18 cellular contexts compared by ENCODE assay signal in the genomic region with DNA sequence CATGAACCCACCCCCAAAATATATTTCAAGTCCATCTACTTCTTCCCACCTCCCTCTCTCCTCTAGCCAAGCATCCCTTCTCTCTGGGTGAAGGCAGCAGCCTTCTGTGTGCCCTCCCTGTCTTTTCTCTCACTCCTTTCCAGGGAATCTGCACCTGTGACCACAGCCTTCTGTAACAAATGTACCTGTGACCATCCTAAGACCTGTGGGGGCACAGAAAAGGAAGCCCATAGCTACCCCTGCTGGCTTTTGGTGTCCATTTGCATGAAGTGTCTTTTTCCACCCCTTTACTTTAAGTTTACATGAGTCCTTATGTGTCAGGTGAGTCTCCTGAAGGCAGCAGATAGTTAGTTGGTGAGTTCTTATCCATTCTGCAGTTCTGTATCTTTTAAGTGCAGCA. TPM values are rescaled to one million over a fixed set of nuclear protein-coding genes. Genes with fewer than 3 reads are reported as not detected.
DNase-seq lines count a peak whose midpoint lies in the region; ATAC-seq, FAIRE-seq and TF ChIP-seq lines count a peak whose summit lies in the region.
"Had no signal": no experiment of that assay in that cellular context is flagged by ENCODE, and none has a peak within 500 bp of the region (broad histone marks: within the 10 kb centered on the region; RNA-seq: fewer than 3 reads in every experiment).

No MANE protein-coding gene starts in this region.

- DNase-seq in NCI-H526 (lab: John Stamatoyannopoulos, UW): peak; percentile 15 to 23
- DNase-seq in NCI-H526 treated with DMSO at 0.1 percent for 48 hours (lab: John Stamatoyannopoulos, UW): no peak
- no peak for DNase-seq in GM13977 (ENCODE audit: low spot score)
- DNase-seq in SW480 (ENCODE audit: low spot score): peak; percentile 18
- no peak for DNase-seq in HepG2 (ENCODE audit: low spot score)
- DNase-seq in right cardiac atrium: no peak
- DNase-seq in SIG-M5 (lab: John Stamatoyannopoulos, UW): no peak
- DNase-seq: activated naive CD4-positive, alpha-beta T cell; DMS153; effector memory CD8-positive, alpha-beta T cell; GOT3; MG63; T1000; trophoblast cell had no signal

- no peak for TF ChIP-seq EP300 in HepG2 (IDR thresholded peaks at IDR 0.05; ENCODE audit: low read depth in 2 of 2, low read length in 2 of 2)
- TF ChIP-seq EP300 in HepG2 (CRISPR knock-in tag; IDR thresholded peaks at IDR 0.05; ENCODE audit: borderline replicate concordance): no peak

- H3K4me1 ChIP-seq in HepG2 (ENCODE audit: insufficient read depth, low read length) (peaks cover 31% of the 10 kb centered on the region), right cardiac atrium (ENCODE audit: control insufficient read depth, insufficient read depth, low read length) (no peaks in the 10 kb centered on the region)

- no TSS peak for BruUV-seq in HepG2 (replicated peaks; lab: Mats Ljungman, UMichigan)

- H3K79me2 ChIP-seq in HepG2 (ENCODE audit: insufficient read depth, low read length): no peaks in the 10 kb centered on the region

- TF ChIP-seq CTCF in GM13977 (IDR thresholded peaks at IDR 0.05; ENCODE audit: extremely low read depth, insufficient read depth, missing control alignments): peak; percentile 37
- peak; percentile 58 for TF ChIP-seq CTCF in HepG2 (CRISPR knock-in tag; IDR thresholded peaks at IDR 0.05)

- FAIRE-seq in HepG2 (lab: Jason Lieb, UNC): no peak
- FAIRE-seq: frontal cortex, islet of Langerhans had no signal

- 0 out of 2 replicates have a peak, but pooled peaks have one; percentile 15 for TF ChIP-seq RAD21 in HepG2 (CRISPR knock-in tag; IDR thresholded peaks at IDR 0.05)

- no peaks in the 10 kb centered on the region for H4K20me1 ChIP-seq in HepG2 (ENCODE audit: insufficient read depth, low read length)

- CTCF ChIA-PET in HepG2 (lab: Yijun Ruan, JAX; ENCODE audit: low intra/inter-chr PET ratio, low total read pairs): interaction anchor here (2.0 kb wide), 1 partner anchor 181 kb away, joined by 7 read pairs; no protein-coding TSS in a partner anchor

- no peak overlapping the region for H3K9ac ChIP-seq in HepG2 (ENCODE audit: insufficient read depth, low read depth, low read length)

- POLR2A ChIA-PET in HepG2 (lab: Yijun Ruan, JAX): no interaction called here

- H3K4me3 ChIP-seq in HepG2 (replicated peaks in 1 of 3; ENCODE audit: insufficient read depth in 1 of 3, low read depth in 2 of 3, low read length in 3 of 3) (no peak overlapping the region), right cardiac atrium (ENCODE audit: low read length) (no peak overlapping the region)
- H3K4me3 ChIP-seq: MG63, prostate gland had no signal

- H3K4me2 ChIP-seq in HepG2 (ENCODE audit: low read depth, low read length): no peak overlapping the region

- in situ Hi-C loops in GM13977 (cut with MboI; ENCODE audit: low pct_unique_long_range_greater_than_20kb, low sequenced_read_pairs, unreplicated experiment) (no loop called here), HepG2 (cut with HindIII; ENCODE audit: extremely low pct_ligation_motif_present, low pct_unique_long_range_greater_than_20kb) (no loop called here)

- H3K9me3 ChIP-seq in HepG2 (ENCODE audit: low read length) (no peaks in the 10 kb centered on the region), right cardiac atrium (ENCODE audit: control insufficient read depth, low read length) (no peaks in the 10 kb centered on the region)
- H3K9me3 ChIP-seq: MG63, prostate gland had no signal

- TF ChIP-seq POLR2A in HepG2 (IDR thresholded peaks at IDR 0.05; ENCODE audit: insufficient read depth in 1 of 2, low read depth in 2 of 2, low read length in 2 of 2): no peak

- H3K36me3 ChIP-seq in HepG2 (replicated peaks in 1 of 2; ENCODE audit: control insufficient read depth in 1 of 2, insufficient read depth in 2 of 2, low read length in 2 of 2): no peaks in the 10 kb centered on the region
- H3K36me3 ChIP-seq: MG63, prostate gland had no signal

- H2AFZ ChIP-seq in HepG2 (ENCODE audit: low read length): no peak overlapping the region

- intact Hi-C loops in HepG2 (cut with micrococcal nuclease; ENCODE audit: unreplicated experiment): loop anchor here (2.0 to 5.0 kb wide), 3 partner anchors 175 to 194 kb away; no protein-coding TSS in a partner anchor
- intact Hi-C loops in right cardiac atrium (cut with DNase I): no loop called here

- peaks cover 0 to 24% of the 10 kb centered on the region in 2 experiments; a peak in 3 of 5 replicates for H3K27me3 ChIP-seq in HepG2 (ENCODE audit: control insufficient read depth in 1 of 2, insufficient read depth in 2 of 2, low read length in 2 of 2)
- no peaks in the 10 kb centered on the region for H3K27me3 ChIP-seq in right cardiac atrium (ENCODE audit: control insufficient read depth, insufficient read depth)
- H3K27me3 ChIP-seq: MG63 had no signal

- ATAC-seq in HepG2 (peak; percentile 39; the same call in 2 of the 3 replicates), right cardiac atrium (no peak), HG03045 (IDR thresholded peaks at IDR 0.05; ENCODE audit: unreplicated experiment) (no peak)
- ATAC-seq: effector memory CD8-positive, alpha-beta T cell had no signal

- H3K27ac ChIP-seq in HepG2 (ENCODE audit: extremely low read length, insufficient read depth, low read length) (no peak overlapping the region), right cardiac atrium (ENCODE audit: low read length) (no peak overlapping the region)

TF ChIP-seq in HepG2, 621 proteins besides CTCF, POLR2A, EP300 and RAD21 (continues in another document):
- TF ChIP-seq STAG1 (CRISPR knock-in tag; IDR thresholded peaks at IDR 0.05) (peak; percentile 69), SMC3 (IDR thresholded peaks at IDR 0.05; ENCODE audit: low read length) (peak; percentile 30; the same call in 1 of the 2 replicates)

RNA-seq across cellular contexts. Expression of gene TBXAS1, which starts 2.0 kb away (rescaled TPM):
- total RNA-seq in HepG2 (2016; rRNA removed; fragmentation: Illumina TruSeq; extraction: Trizol) (4.0 and 6.1 TPM in 2 replicates), right cardiac atrium (1 to 10 TPM; 5.8 to 9.1 (median 7.2) TPM)
- 6.2 and 7.7 TPM in 2 replicates for total RNA-seq in HepG2 (2016; cell fraction: cytosol; rRNA removed; fragmentation: Illumina TruSeq; extraction: Trizol; ENCODE audit: low read depth)
- total RNA-seq in HepG2 (2016; cell fraction: insoluble cytoplasmic fraction; rRNA removed; fragmentation: Illumina TruSeq; extraction: Trizol): 4.0 and 4.2 TPM in 2 replicates
- total RNA-seq in HepG2 (2016; cell fraction: membrane; rRNA removed; fragmentation: Illumina TruSeq; extraction: Trizol): 6.2 and 7.7 TPM in 2 replicates
- 5.0 and 7.0 TPM in 2 replicates for total RNA-seq in HepG2 (2016; cell fraction: nucleus; rRNA removed; fragmentation: Illumina TruSeq; extraction: Trizol)
- polyA plus RNA-seq in HepG2 (2011; rRNA removed) (4.9 and 6.6 TPM in 2 replicates), right cardiac atrium (3.1 TPM)
- polyA plus RNA-seq in HepG2 (2011; cell fraction: cytosol; rRNA removed): 4.4 and 4.6 TPM in 2 replicates
- 5.3 and 6.9 TPM in 2 replicates for polyA plus RNA-seq in HepG2 (2011; cell fraction: nucleus; rRNA removed)
- polyA plus RNA-seq in HepG2 (2012): 2.7 and 3.4 TPM in 2 replicates
- 5.8 and 8.1 TPM in 2 replicates for polyA plus RNA-seq in HepG2 (2016; cell fraction: cytosol; fragmentation: Illumina TruSeq; extraction: Trizol; ENCODE audit: low read depth)
- polyA plus RNA-seq in HepG2 (2016; cell fraction: insoluble cytoplasmic fraction; fragmentation: Illumina TruSeq; extraction: Trizol; ENCODE audit: low read depth): 3.9 and 4.1 TPM in 2 replicates
- polyA plus RNA-seq in HepG2 (2016; cell fraction: membrane; fragmentation: Illumina TruSeq; extraction: Trizol; ENCODE audit: low read depth): 5.9 and 6.2 TPM in 2 replicates
- polyA plus RNA-seq in HepG2 (2016; cell fraction: nucleus; fragmentation: Illumina TruSeq; extraction: Trizol; ENCODE audit: insufficient read depth, low read depth): 3.4 and 12.1 TPM in 2 replicates
- 0.23 and 7.4 TPM in 2 replicates for polyA minus RNA-seq in HepG2 (2011; rRNA and poly(A)+ RNA removed; ENCODE audit: low replicate concordance)
- polyA minus RNA-seq in HepG2 (2011; cell fraction: cytosol; rRNA and poly(A)+ RNA removed): 1.5 and 3.0 TPM in 2 replicates
- polyA minus RNA-seq in HepG2 (2011; cell fraction: nucleus; rRNA and poly(A)+ RNA removed): 6.3 and 9.0 TPM in 2 replicates

RNA-seq across cellular contexts. Expression of gene HIPK2, which starts 49.2 kb away (rescaled TPM):
- 14.4 and 25.9 TPM in 2 replicates for total RNA-seq in HepG2 (2016; rRNA removed; fragmentation: Illumina TruSeq; extraction: Trizol)
- total RNA-seq in HepG2 (2016; cell fraction: cytosol; rRNA removed; fragmentation: Illumina TruSeq; extraction: Trizol; ENCODE audit: low read depth): 38.1 and 38.4 TPM in 2 replicates
- total RNA-seq in HepG2 (2016; cell fraction: insoluble cytoplasmic fraction; rRNA removed; fragmentation: Illumina TruSeq; extraction: Trizol): 13.8 and 20.2 TPM in 2 replicates
- total RNA-seq in HepG2 (2016; cell fraction: membrane; rRNA removed; fragmentation: Illumina TruSeq; extraction: Trizol): 26.7 and 27.9 TPM in 2 replicates
- 19.7 and 24.5 TPM in 2 replicates for total RNA-seq in HepG2 (2016; cell fraction: nucleus; rRNA removed; fragmentation: Illumina TruSeq; extraction: Trizol)
- 17.0 and 20.2 TPM in 2 replicates for polyA plus RNA-seq in HepG2 (2011; rRNA removed)
- polyA plus RNA-seq in HepG2 (2011; cell fraction: cytosol; rRNA removed): 11.5 and 11.7 TPM in 2 replicates
- polyA plus RNA-seq in HepG2 (2011; cell fraction: nucleus; rRNA removed): 34.6 and 39.9 TPM in 2 replicates
- 18.0 and 18.2 TPM in 2 replicates for polyA plus RNA-seq in HepG2 (2012)
- polyA plus RNA-seq in HepG2 (2016; cell fraction: cytosol; fragmentation: Illumina TruSeq; extraction: Trizol; ENCODE audit: low read depth): 2.4 and 2.9 TPM in 2 replicates
- 15.0 and 20.1 TPM in 2 replicates for polyA plus RNA-seq in HepG2 (2016; cell fraction: insoluble cytoplasmic fraction; fragmentation: Illumina TruSeq; extraction: Trizol; ENCODE audit: low read depth)
- polyA plus RNA-seq in HepG2 (2016; cell fraction: membrane; fragmentation: Illumina TruSeq; extraction: Trizol; ENCODE audit: low read depth): 5.5 and 6.5 TPM in 2 replicates
- polyA plus RNA-seq in HepG2 (2016; cell fraction: nucleus; fragmentation: Illumina TruSeq; extraction: Trizol; ENCODE audit: insufficient read depth, low read depth): 17.7 and 18.3 TPM in 2 replicates
- polyA minus RNA-seq in HepG2 (2011; rRNA and poly(A)+ RNA removed; ENCODE audit: low replicate concordance): 10.5 and 48.8 TPM in 2 replicates
- polyA minus RNA-seq in HepG2 (2011; cell fraction: cytosol; rRNA and poly(A)+ RNA removed): 29.2 and 34.4 TPM in 2 replicates
- 29.6 and 32.6 TPM in 2 replicates for polyA minus RNA-seq in HepG2 (2011; cell fraction: nucleus; rRNA and poly(A)+ RNA removed)
- total RNA-seq in right cardiac atrium: 100 to 1,000 TPM in 2 of 4 donors, 10 to 100 TPM in 2; 92.6 to 131 (median 113) TPM
- polyA plus RNA-seq in right cardiac atrium: 72.1 TPM

Comparison
In these comparisons a context has a peak if more than half of its experiments do, and no peak if none do; other contexts are left out.
1. DNase-seq: peak in NCI-H526 (2 of 2) and SW480 (single experiment); none in NCI-H526 treated with DMSO at 0.1 percent for 48 hours (single experiment), GM13977 (single experiment), HepG2 (single experiment), right cardiac atrium (0 of 3) and SIG-M5 (single experiment).